8 cellular contexts compared by ENCODE assay signal in the genomic region with DNA sequence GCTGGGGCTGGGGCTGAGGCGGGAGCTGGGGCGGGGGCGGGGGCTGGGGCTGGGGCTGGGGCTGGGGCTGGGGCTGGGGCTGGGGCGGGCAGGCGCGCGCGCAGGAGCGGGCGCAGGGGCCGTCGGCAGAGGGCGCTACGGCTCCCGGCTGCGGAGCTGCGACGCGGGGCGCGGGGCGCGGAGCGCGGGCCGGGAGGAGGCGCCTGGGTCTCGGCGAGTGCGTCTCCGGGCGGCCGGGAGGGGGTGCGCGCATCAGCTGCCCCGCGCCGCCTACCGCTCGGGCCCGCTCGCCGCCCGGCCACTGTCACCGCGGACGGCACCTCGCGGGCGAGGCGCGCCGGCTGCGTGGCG. TPM values are rescaled to one million over a fixed set of nuclear protein-coding genes. Genes with fewer than 3 reads are reported as not detected.
DNase-seq lines count a peak whose midpoint lies in the region; ATAC-seq, FAIRE-seq and TF ChIP-seq lines count a peak whose summit lies in the region.

No MANE protein-coding gene starts in this region.

- peaks cover 5% of the 10 kb centered on the region for H3K9me3 Mint-ChIP-seq in activated CD4-positive, alpha-beta memory T cell treated with anti-CD3 and anti-CD28 coated beads for 36 hours

- H3K27me3 ChIP-seq in endothelial cell of umbilical vein (ENCODE audit: control insufficient read depth in 2 of 2, insufficient read depth in 2 of 2, low read length in 2 of 2) (peaks cover 19 to 34% of the 10 kb centered on the region in 2 experiments), upper lobe of left lung (peaks cover 0 to 20% (median 9%) of the 10 kb centered on the region in 4 donors)

- H3K79me2 ChIP-seq in endothelial cell of umbilical vein (ENCODE audit: control insufficient read depth, insufficient read depth, low read length): no peaks in the 10 kb centered on the region

- H3K36me3 ChIP-seq in endothelial cell of umbilical vein (ENCODE audit: control insufficient read depth in 2 of 2, extremely low read depth in 1 of 2, insufficient read depth in 2 of 2, low read length in 2 of 2) (no peaks in the 10 kb centered on the region), upper lobe of left lung (no peaks in the 10 kb centered on the region)

- H3K4me3 ChIP-seq in endothelial cell of umbilical vein (replicated peaks in 1 of 3; ENCODE audit: insufficient read depth in 1 of 3, low read depth in 1 of 3, low read length in 3 of 3) (no peak overlapping the region), upper lobe of left lung (peak overlapping the region in 3 of 4 donors; percentile 39 to 51 (median 42))

- POLR2A ChIA-PET in activated CD4-positive, alpha-beta memory T cell treated with anti-CD3 and anti-CD28 coated beads for 36 hours (lab: Charles Lee): no interaction called here
- POLR2A ChIA-PET in endothelial cell of umbilical vein (lab: Charles Lee): no interaction called here

- peak overlapping the region; percentile 53 for H2AFZ ChIP-seq in endothelial cell of umbilical vein (ENCODE audit: low read depth, low read length)

- no CpG with 5 or more reads among the region's 55 CpGs for WGBS in upper lobe of left lung, 2 donors

- no peaks in the 10 kb centered on the region for H3K9me1 ChIP-seq in endothelial cell of umbilical vein (replicated peaks; ENCODE audit: control insufficient read depth, extremely low read depth, insufficient read depth, low read length)

- no peak overlapping the region for H3K27ac Mint-ChIP-seq in activated CD4-positive, alpha-beta memory T cell treated with anti-CD3 and anti-CD28 coated beads for 36 hours

- BruUV-seq in endothelial cell of umbilical vein (replicated peaks; lab: Mats Ljungman, UMichigan): no TSS peak

- no peak for TF ChIP-seq POLR2A in endothelial cell of umbilical vein (IDR thresholded peaks at IDR 0.05; ENCODE audit: low read depth, low read length)
- no peak for TF ChIP-seq POLR2A in upper lobe of left lung (IDR thresholded peaks at IDR 0.05)

- H3K36me3 Mint-ChIP-seq in activated CD4-positive, alpha-beta memory T cell treated with anti-CD3 and anti-CD28 coated beads for 36 hours: peaks cover 2% of the 10 kb centered on the region

- TF ChIP-seq CTCF in endothelial cell of umbilical vein (IDR thresholded peaks at IDR 0.05; ENCODE audit: extremely low read depth in 1 of 2, insufficient read depth in 1 of 2, low read depth in 1 of 2, low read length in 2 of 2): peak in 1 of 2 donors; percentile 45
- peak in 5 of 6 experiments; percentile 21 to 70 (median 46) for TF ChIP-seq CTCF in upper lobe of left lung (IDR thresholded peaks at IDR 0.05)

- FAIRE-seq in endothelial cell of umbilical vein (lab: Jason Lieb, UNC): no peak

- intact Hi-C loops in activated CD4-positive, alpha-beta memory T cell treated with anti-CD3 and anti-CD28 coated beads for 36 hours (cut with micrococcal nuclease): loop anchor here (1.0 to 10.0 kb wide), 2 partner anchors 544 to 885 kb away; no protein-coding TSS in a partner anchor
- intact Hi-C loops in endothelial cell of umbilical vein (cut with micrococcal nuclease): loop anchor here (5.0 kb wide), 1 partner anchor 543 kb away; no protein-coding TSS in a partner anchor

- ATAC-seq in GM19467 (IDR thresholded peaks at IDR 0.05; ENCODE audit: unreplicated experiment) (peak; percentile 52), upper lobe of left lung (ENCODE audit: low FRiP score in 2 of 2) (peak in 1 of 2 donors; percentile 84)

- H3K4me2 ChIP-seq in endothelial cell of umbilical vein (ENCODE audit: insufficient read depth, low read length): no peak overlapping the region

- dilution Hi-C loops in endothelial cell of umbilical vein (cut with MboI; ENCODE audit: extremely low pct_ligation_motif_present, low sequenced_read_pairs): no loop called here

- H3K27ac ChIP-seq in endothelial cell of umbilical vein (ENCODE audit: insufficient read depth, low read depth, low read length) (no peak overlapping the region), upper lobe of left lung (no peak overlapping the region)

- peaks cover 51% of the 10 kb centered on the region for H3K27me3 Mint-ChIP-seq in activated CD4-positive, alpha-beta memory T cell treated with anti-CD3 and anti-CD28 coated beads for 36 hours

- no peaks in the 10 kb centered on the region for H4K20me1 ChIP-seq in endothelial cell of umbilical vein (replicated peaks; ENCODE audit: control insufficient read depth, extremely low read depth, insufficient read depth, low read length)

- no peak overlapping the region for H3K4me3 Mint-ChIP-seq in activated CD4-positive, alpha-beta memory T cell treated with anti-CD3 and anti-CD28 coated beads for 36 hours

- TF ChIP-seq EP300 in upper lobe of left lung (IDR thresholded peaks at IDR 0.05): no peak

- H3K9ac ChIP-seq in endothelial cell of umbilical vein (replicated peaks; ENCODE audit: extremely low read depth, insufficient read depth, low read length): no peak overlapping the region

- CTCF ChIA-PET in activated CD4-positive, alpha-beta memory T cell treated with anti-CD3 and anti-CD28 coated beads for 36 hours (lab: Charles Lee): interaction anchor here (0.6 to 1.9 kb wide), 6 partner anchors 23 to 543 kb away, joined by 3 to 7 read pairs (median 3); no protein-coding TSS in a partner anchor
- CTCF ChIA-PET in endothelial cell of umbilical vein (lab: Charles Lee): interaction anchor here (0.6 to 1.7 kb wide), 7 partner anchors 20 to 551 kb away, joined by 3 to 6 read pairs (median 4); a partner anchor contains a TSS

- DNase-seq in AG20443 (ENCODE audit: low spot score): peak; percentile 86
- peak; percentile 38 for DNase-seq in NCI-H1105 treated with DMSO at 0.1 percent for 48 hours (lab: John Stamatoyannopoulos, UW)
- DNase-seq in activated CD4-positive, alpha-beta memory T cell treated with anti-CD3 and anti-CD28 coated beads for 36 hours: peak; percentile 66
- peak; percentile 40 for DNase-seq in endothelial cell of umbilical vein (ENCODE audit: low read depth, low spot score)
- peak; percentile 35 for DNase-seq in mucosa of gallbladder (ENCODE audit: low spot score)
- DNase-seq in upper lobe of left lung: peak; percentile 28 to 91
- DNase-seq in NK-92 (lab: John Stamatoyannopoulos, UW; ENCODE audit: unreplicated experiment): no peak

- H3K9me3 ChIP-seq in endothelial cell of umbilical vein (replicated peaks; ENCODE audit: control insufficient read depth, insufficient read depth, low read length) (no peaks in the 10 kb centered on the region), upper lobe of left lung (peaks cover 0 to 8% (median 2%) of the 10 kb centered on the region in 4 donors)

- H3K4me1 Mint-ChIP-seq in activated CD4-positive, alpha-beta memory T cell treated with anti-CD3 and anti-CD28 coated beads for 36 hours (ENCODE audit: low read depth): peaks cover 3% of the 10 kb centered on the region

- H3K4me1 ChIP-seq in endothelial cell of umbilical vein (ENCODE audit: control insufficient read depth, extremely low read depth, insufficient read depth, low read length) (peaks cover 10% of the 10 kb centered on the region), upper lobe of left lung (peaks cover 7 to 19% (median 13%) of the 10 kb centered on the region in 4 donors)

TF ChIP-seq in endothelial cell of umbilical vein, 7 proteins besides CTCF, POLR2A, EP300 and RAD21:
- TF ChIP-seq POLR2AphosphoS5 (IDR thresholded peaks at IDR 0.05; ENCODE audit: insufficient read depth, low read depth, low read length): no peak
- no peak for TF ChIP-seq MYC (IDR thresholded peaks at IDR 0.05; ENCODE audit: low read depth, low read length)
- TF ChIP-seq JUN (IDR thresholded peaks at IDR 0.05; ENCODE audit: borderline replicate concordance, insufficient read depth, insufficient read length, low read depth): no peak
- no peak for TF ChIP-seq EZH2 (IDR thresholded peaks at IDR 0.05; ENCODE audit: borderline replicate concordance, low read depth, low read length, severe bottlenecking)
- no peak for TF ChIP-seq FOS (IDR thresholded peaks at IDR 0.05; ENCODE audit: borderline replicate concordance, insufficient read depth, low read length)
- TF ChIP-seq GATA2 (IDR thresholded peaks at IDR 0.05; ENCODE audit: insufficient read depth, insufficient read length, low read depth, low read length): no peak
- TF ChIP-seq, protein P1, sequence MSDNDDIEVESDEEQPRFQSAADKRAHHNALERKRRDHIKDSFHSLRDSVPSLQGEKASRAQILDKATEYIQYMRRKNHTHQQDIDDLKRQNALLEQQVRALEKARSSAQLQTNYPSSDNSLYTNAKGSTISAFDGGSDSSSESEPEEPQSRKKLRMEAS (IDR thresholded peaks at IDR 0.05; ENCODE audit: insufficient read depth, insufficient read length): no peak

RNA-seq across cellular contexts. Expression of a gene that starts 0.4 kb away (rescaled TPM):
- total RNA-seq in activated CD4-positive, alpha-beta memory T cell treated with anti-CD3 and anti-CD28 coated beads for 36 hours: not detected
- 0.05 TPM in 1 of 2 replicates, not detected in the other for total RNA-seq in endothelial cell of umbilical vein
- not detected in 2 replicates for polyA plus RNA-seq in endothelial cell of umbilical vein
- not detected in 2 replicates for polyA plus RNA-seq in endothelial cell of umbilical vein (2011; cell fraction: cytosol; rRNA removed)
- polyA plus RNA-seq in endothelial cell of umbilical vein (2011; cell fraction: nucleus; rRNA removed): not detected in 2 replicates
- 0.03 TPM in 1 of 2 replicates, not detected in the other for polyA plus RNA-seq in endothelial cell of umbilical vein (2012)
- polyA minus RNA-seq in endothelial cell of umbilical vein: 0.02 TPM in 1 of 2 replicates, not detected in the other
- polyA minus RNA-seq in endothelial cell of umbilical vein (2011; cell fraction: cytosol; rRNA and poly(A)+ RNA removed): 4.4 TPM
- polyA minus RNA-seq in endothelial cell of umbilical vein (2011; cell fraction: nucleus; rRNA and poly(A)+ RNA removed): not detected in 2 replicates
- total RNA-seq in mucosa of gallbladder: 1.5 TPM
- 1 to 10 TPM in 2 of 6 donors, under 1 TPM in 3, not detected in 1; 0.11 to 1.6 (median 0.20) TPM for total RNA-seq in upper lobe of left lung

Comparison
In these comparisons a context has a peak if more than half of its experiments do, and no peak if none do; other contexts are left out.
1. H3K4me3 ChIP-seq: peak in upper lobe of left lung (3 of 4); none in endothelial cell of umbilical vein (0 of 3).